Comparison of ENCODE assay signal across 1 cellular context in genomic region chr12:3035815-3036702, GRCh38.
TF ChIP-seq lines count a peak whose summit lies in the region.

No MANE protein-coding gene starts in this region.

TF ChIP-seq in GM12878, 131 proteins besides CTCF, POLR2A, EP300 and RAD21 (continued from another document):
- no peak for TF ChIP-seq PRDM15 (CRISPR knock-in tag; IDR thresholded peaks at IDR 0.05)
- no peak for TF ChIP-seq ATF3 (IDR thresholded peaks at IDR 0.05; ENCODE audit: borderline replicate concordance, extremely low read depth, low read depth, low read length)
- TF ChIP-seq NRF1 (conservative IDR thresholded peaks at IDR 0.05; ENCODE audit: low read depth, low read length), result no peak
- no peak for TF ChIP-seq ZNF384 (IDR thresholded peaks at IDR 0.05; ENCODE audit: borderline replicate concordance, low read depth, low read length)
- no peak for TF ChIP-seq SKIL (IDR thresholded peaks at IDR 0.05; ENCODE audit: low read depth, poor library complexity, severe bottlenecking)
- TF ChIP-seq E4F1 (IDR thresholded peaks at IDR 0.05; ENCODE audit: borderline replicate concordance, partially characterized antibody), result no peak
- TF ChIP-seq BACH1 (IDR thresholded peaks at IDR 0.05; ENCODE audit: borderline replicate concordance), result no peak
- TF ChIP-seq KAT2A (conservative IDR thresholded peaks at IDR 0.05; ENCODE audit: control insufficient read depth, low read depth, low read length), result no peak
- TF ChIP-seq CEBPB (IDR thresholded peaks at IDR 0.05; ENCODE audit: borderline replicate concordance in 1 of 2, low read depth in 2 of 2, low read length in 2 of 2), result no peak
